In genomic region chr5:172646716-172647285, GRCh38 we compare ENCODE assay signal across 11 cellular contexts. TPM values are rescaled to one million over a fixed set of nuclear protein-coding genes. Genes with fewer than 3 reads are reported as not detected.
DNase-seq lines count a peak whose midpoint lies in the region; TF ChIP-seq lines count a peak whose summit lies in the region.
"Had no signal": no experiment of that assay in that cellular context is flagged by ENCODE, and none has a peak within 500 bp of the region (broad histone marks: within the 10 kb centered on the region; RNA-seq: fewer than 3 reads in every experiment).

No MANE protein-coding gene starts in this region.

- H3K4me1 ChIP-seq in ovary (ENCODE audit: insufficient read depth): peaks cover 3% of the 10 kb centered on the region

- TF ChIP-seq EP300 in ovary (IDR thresholded peaks at IDR 0.05): no peak

- H3K4me3 ChIP-seq in fibroblast of the aortic adventitia (ENCODE audit: low read depth, low read length) (no peak overlapping the region), ovary (no peak overlapping the region)
- H3K4me3 ChIP-seq: SK-N-MC had no signal

- no peaks in the 10 kb centered on the region for H3K9me3 ChIP-seq in ovary

- intact Hi-C loops in ovary (cut with DNase I): loop anchor here in 3 of 4 donors (10.0 kb wide), 4 partner anchors 48 to 162 kb away; no protein-coding TSS in a partner anchor
- intact Hi-C loops in activated T-helper 1 cell treated with anti-CD3 and anti-CD28 coated beads, Interleukin-12 subunit alpha, Interleukin-12 subunit beta, Interleukin-2, Interleukin-4 antibody, amounts not matched to agents 30 ng/mL and 10 ng/mL and 1 ng/mL, durations not matched to agents 14 hours and 24 hours and 36 hours (cut with micrococcal nuclease): no loop called here

- H3K27me3 Mint-ChIP-seq in activated CD4-positive, alpha-beta T cell treated with anti-CD3 and anti-CD28 coated beads, Interleukin-2, amount 10 ng/mL, durations not matched to agents 7 days and 5 days: peaks cover 29% of the 10 kb centered on the region
- peaks cover 37% of the 10 kb centered on the region for H3K27me3 Mint-ChIP-seq in activated T-helper 1 cell treated with anti-CD3 and anti-CD28 coated beads, Interleukin-12 subunit alpha, Interleukin-12 subunit beta, Interleukin-2, Interleukin-4 antibody, amounts not matched to agents 30 ng/mL and 10 ng/mL and 1 ng/mL, durations not matched to agents 14 hours and 24 hours and 36 hours (ENCODE audit: insufficient read depth)

- TF ChIP-seq POLR2A in ovary (IDR thresholded peaks at IDR 0.05): no peak

- H3K36me3 Mint-ChIP-seq in activated CD4-positive, alpha-beta T cell treated with anti-CD3 and anti-CD28 coated beads, Interleukin-2, amount 10 ng/mL, durations not matched to agents 7 days and 5 days (ENCODE audit: low read depth): no peaks in the 10 kb centered on the region
- H3K36me3 Mint-ChIP-seq in activated T-helper 1 cell treated with anti-CD3 and anti-CD28 coated beads, Interleukin-12 subunit alpha, Interleukin-12 subunit beta, Interleukin-2, Interleukin-4 antibody, amounts not matched to agents 30 ng/mL and 10 ng/mL and 1 ng/mL, durations not matched to agents 14 hours and 24 hours and 36 hours (ENCODE audit: low read depth): no peaks in the 10 kb centered on the region

- peak overlapping the region in 1 of 2 donors; percentile 36 for H3K27ac ChIP-seq in ovary
- H3K27ac ChIP-seq: SK-N-MC had no signal

- peak; percentile 49 for DNase-seq in COLO668 (lab: John Stamatoyannopoulos, UW; ENCODE audit: unreplicated experiment)
- DNase-seq in NCI-H2196 (lab: John Stamatoyannopoulos, UW; ENCODE audit: unreplicated experiment): peak; percentile 56
- peak; percentile 34 for DNase-seq in fibroblast of the aortic adventitia (ENCODE audit: low read depth)
- DNase-seq in ovary: peak in 4 of 5 donors; percentile 47 to 73 (median 59)
- DNase-seq in NCI-H748 treated with DMSO at 0.1 percent for 48 hours (lab: John Stamatoyannopoulos, UW): no peak
- DNase-seq in activated CD4-positive, alpha-beta T cell treated with anti-CD3 and anti-CD28 coated beads, Interleukin-2, amount 10 ng/mL, durations not matched to agents 7 days and 5 days: no peak
- no peak for DNase-seq in NCI-H1105 treated with DMSO at 0.1 percent for 48 hours (lab: John Stamatoyannopoulos, UW)
- DNase-seq in activated T-helper 1 cell treated with anti-CD3 and anti-CD28 coated beads, Interleukin-12 subunit alpha, Interleukin-12 subunit beta, Interleukin-2, Interleukin-4 antibody, amounts not matched to agents 30 ng/mL and 10 ng/mL and 1 ng/mL, durations not matched to agents 14 hours and 24 hours and 36 hours (ENCODE audit: low spot score): no peak
- DNase-seq: substantia nigra had no signal

- no peak overlapping the region for H3K27ac Mint-ChIP-seq in activated CD4-positive, alpha-beta T cell treated with anti-CD3 and anti-CD28 coated beads, Interleukin-2, amount 10 ng/mL, durations not matched to agents 7 days and 5 days
- no peak overlapping the region for H3K27ac Mint-ChIP-seq in activated T-helper 1 cell treated with anti-CD3 and anti-CD28 coated beads, Interleukin-12 subunit alpha, Interleukin-12 subunit beta, Interleukin-2, Interleukin-4 antibody, amounts not matched to agents 30 ng/mL and 10 ng/mL and 1 ng/mL, durations not matched to agents 14 hours and 24 hours and 36 hours
- H3K27ac Mint-ChIP-seq: activated T-helper 17 cell treated with anti-CD3 and anti-CD28 coated beads, Interleukin-2, amount 50 U/mL, for 72 hours had no signal

- H3K4me1 Mint-ChIP-seq in activated CD4-positive, alpha-beta T cell treated with anti-CD3 and anti-CD28 coated beads, Interleukin-2, amount 10 ng/mL, durations not matched to agents 7 days and 5 days: peaks cover 3% of the 10 kb centered on the region
- H3K4me1 Mint-ChIP-seq in activated T-helper 1 cell treated with anti-CD3 and anti-CD28 coated beads, Interleukin-12 subunit alpha, Interleukin-12 subunit beta, Interleukin-2, Interleukin-4 antibody, amounts not matched to agents 30 ng/mL and 10 ng/mL and 1 ng/mL, durations not matched to agents 14 hours and 24 hours and 36 hours (ENCODE audit: low read depth): no peaks in the 10 kb centered on the region
- H3K4me1 Mint-ChIP-seq: activated T-helper 17 cell treated with anti-CD3 and anti-CD28 coated beads, Interleukin-2, amount 50 U/mL, for 72 hours had no signal

- POLR2A ChIA-PET in activated CD4-positive, alpha-beta T cell treated with anti-CD3 and anti-CD28 coated beads, Interleukin-2, amount 10 ng/mL, durations not matched to agents 7 days and 5 days (lab: Charles Lee): no interaction called here

- no peaks in the 10 kb centered on the region for H3K36me3 ChIP-seq in ovary

- H3K9me3 Mint-ChIP-seq in activated CD4-positive, alpha-beta T cell treated with anti-CD3 and anti-CD28 coated beads, Interleukin-2, amount 10 ng/mL, durations not matched to agents 7 days and 5 days: no peaks in the 10 kb centered on the region
- H3K9me3 Mint-ChIP-seq in activated T-helper 1 cell treated with anti-CD3 and anti-CD28 coated beads, Interleukin-12 subunit alpha, Interleukin-12 subunit beta, Interleukin-2, Interleukin-4 antibody, amounts not matched to agents 30 ng/mL and 10 ng/mL and 1 ng/mL, durations not matched to agents 14 hours and 24 hours and 36 hours: no peaks in the 10 kb centered on the region
- H3K9me3 Mint-ChIP-seq: activated T-helper 17 cell treated with anti-CD3 and anti-CD28 coated beads, Interleukin-2, amount 50 U/mL, for 72 hours had no signal

- no peak overlapping the region for H3K4me3 Mint-ChIP-seq in activated CD4-positive, alpha-beta T cell treated with anti-CD3 and anti-CD28 coated beads, Interleukin-2, amount 10 ng/mL, durations not matched to agents 7 days and 5 days
- no peak overlapping the region for H3K4me3 Mint-ChIP-seq in activated T-helper 1 cell treated with anti-CD3 and anti-CD28 coated beads, Interleukin-12 subunit alpha, Interleukin-12 subunit beta, Interleukin-2, Interleukin-4 antibody, amounts not matched to agents 30 ng/mL and 10 ng/mL and 1 ng/mL, durations not matched to agents 14 hours and 24 hours and 36 hours
- H3K4me3 Mint-ChIP-seq: activated T-helper 17 cell treated with anti-CD3 and anti-CD28 coated beads, Interleukin-2, amount 50 U/mL, for 72 hours had no signal

- 47 to 52% (median 48%) methylated on average over 10 of the region's 10 CpGs for WGBS in ovary, 3 donors

- no peaks in the 10 kb centered on the region for H3K27me3 ChIP-seq in ovary

- CTCF ChIA-PET in activated CD4-positive, alpha-beta T cell treated with anti-CD3 and anti-CD28 coated beads, Interleukin-2, amount 10 ng/mL, durations not matched to agents 7 days and 5 days (lab: Charles Lee): interaction anchor here (0.6 to 1.2 kb wide), 2 partner anchors 25 to 48 kb away, joined by 3 to 4 read pairs; no protein-coding TSS in a partner anchor

- TF ChIP-seq CTCF in fibroblast of the aortic adventitia (IDR thresholded peaks at IDR 0.05; ENCODE audit: insufficient read depth, low read length): peak; percentile 51
- TF ChIP-seq CTCF in ovary (IDR thresholded peaks at IDR 0.05): peak in 1 of 3 donors; percentile 39

RNA-seq across cellular contexts. Expression of gene NEURL1B, which starts 5.7 kb away (rescaled TPM):
- total RNA-seq in fibroblast of the aortic adventitia (ENCODE audit: low replicate concordance) (1.3 and 2.5 TPM in 2 replicates), ovary (10 to 100 TPM; 15.0 to 75.1 (median 36.3) TPM)
- polyA plus RNA-seq in ovary: 10 to 100 TPM; 24.2 to 39.0 TPM
- 1 to 10 TPM; 7.8 to 8.7 TPM for total RNA-seq in activated CD4-positive, alpha-beta T cell treated with anti-CD3 and anti-CD28 coated beads, Interleukin-2, amount 10 ng/mL, durations not matched to agents 7 days and 5 days
- 0.05 and 0.12 TPM in 2 replicates for total RNA-seq in activated T-helper 1 cell treated with anti-CD3 and anti-CD28 coated beads, Interleukin-12 subunit alpha, Interleukin-12 subunit beta, Interleukin-2, Interleukin-4 antibody, amounts not matched to agents 30 ng/mL and 10 ng/mL and 1 ng/mL, durations not matched to agents 14 hours and 24 hours and 36 hours

Comparison
In these comparisons a context has a peak if more than half of its experiments do, and no peak if none do; other contexts are left out.
1. DNase-seq: peak in COLO668 (single experiment), NCI-H2196 (single experiment), fibroblast of the aortic adventitia (single experiment) and ovary (4 of 5); none in NCI-H748 treated with DMSO at 0.1 percent for 48 hours (single experiment), activated CD4-positive, alpha-beta T cell treated with anti-CD3 and anti-CD28 coated beads, Interleukin-2, amount 10 ng/mL, durations not matched to agents 7 days and 5 days (single experiment), NCI-H1105 treated with DMSO at 0.1 percent for 48 hours (single experiment) and activated T-helper 1 cell treated with anti-CD3 and anti-CD28 coated beads, Interleukin-12 subunit alpha, Interleukin-12 subunit beta, Interleukin-2, Interleukin-4 antibody, amounts not matched to agents 30 ng/mL and 10 ng/mL and 1 ng/mL, durations not matched to agents 14 hours and 24 hours and 36 hours (single experiment).